ENCODE assay signal across 6 cellular contexts in genomic region chr19:5623397-5624153, GRCh38. TPM values are rescaled to one million over a fixed set of nuclear protein-coding genes. Genes with fewer than 3 reads are reported as not detected.
DNase-seq lines count a peak whose midpoint lies in the region; ATAC-seq and TF ChIP-seq lines count a peak whose summit lies in the region.

No MANE protein-coding gene starts in this region.

- H3K9me3 ChIP-seq in liver (ENCODE audit: control insufficient read depth in 4 of 4, low read length in 3 of 4) = no peaks in the 10 kb centered on the region

- ATAC-seq in HG02973 (IDR thresholded peaks at IDR 0.05; ENCODE audit: unreplicated experiment) = peak; percentile 2

- no peak for TF ChIP-seq RAD21 in liver (IDR thresholded peaks at IDR 0.05)

- H3K27me3 ChIP-seq in liver (ENCODE audit: control insufficient read depth in 4 of 4, insufficient read depth in 4 of 4, low read length in 3 of 4) = no peaks in the 10 kb centered on the region

- TF ChIP-seq CTCF in liver (IDR thresholded peaks at IDR 0.05; ENCODE audit: low read depth, low read length, missing input control) = no peak

- peak; percentile 5 for DNase-seq in activated T-helper 1 cell treated with anti-CD3 and anti-CD28 coated beads, Interleukin-2, amount 50 U/mL, for 16 hours (ENCODE audit: low read depth in 1 of 2, low spot score in 1 of 2)
- no peak for DNase-seq in NCI-H345 (lab: John Stamatoyannopoulos, UW)
- no peak for DNase-seq in NCI-H2227 (lab: John Stamatoyannopoulos, UW; ENCODE audit: unreplicated experiment)
- no peak for DNase-seq in cerebellar cortex (ENCODE audit: low spot score)

- peaks cover 2 to 34% (median 18%) of the 10 kb centered on the region in 4 donors for H3K36me3 ChIP-seq in liver (ENCODE audit: control insufficient read depth in 4 of 4, insufficient read depth in 3 of 4, low read depth in 1 of 4, low read length in 3 of 4)

- peak overlapping the region; percentile 90 to 91 for H3K9ac ChIP-seq in liver (ENCODE audit: low read depth in 1 of 2, low read length in 2 of 2)

- peak overlapping the region; percentile 75 to 93 for H3K27ac ChIP-seq in liver (ENCODE audit: low read depth in 1 of 2, low read length in 2 of 2)

- WGBS in liver = under 1% methylated on average over 55 of the region's 55 CpGs

- H3K4me3 ChIP-seq in liver (ENCODE audit: low read depth in 1 of 3, low read length in 3 of 3) = peak overlapping the region; percentile 84 to 95 (median 86)

- H3K4me1 ChIP-seq in liver (ENCODE audit: control insufficient read depth in 4 of 4, insufficient read depth in 4 of 4, low read length in 3 of 4) = peaks cover 5 to 61% (median 51%) of the 10 kb centered on the region in 4 donors

TF ChIP-seq in liver, 16 proteins besides CTCF, POLR2A, EP300 and RAD21:
- TF ChIP-seq EGR1 (IDR thresholded peaks at IDR 0.05; ENCODE audit: low read depth in 2 of 2) = no peak
- no peak for TF ChIP-seq GABPA (IDR thresholded peaks at IDR 0.05 in 1 of 2, conservative IDR thresholded peaks at IDR 0.05 in 1 of 2)
- no peak for TF ChIP-seq RXRA (IDR thresholded peaks at IDR 0.05)
- TF ChIP-seq NR2F2 (IDR thresholded peaks at IDR 0.05) = no peak
- no peak for TF ChIP-seq FOXA1 (IDR thresholded peaks at IDR 0.05)
- no peak for TF ChIP-seq HNF4A (conservative IDR thresholded peaks at IDR 0.05)
- TF ChIP-seq TAF1 (conservative IDR thresholded peaks at IDR 0.05) = no peak
- TF ChIP-seq YY1 (IDR thresholded peaks at IDR 0.05) = no peak
- TF ChIP-seq, protein P1, sequence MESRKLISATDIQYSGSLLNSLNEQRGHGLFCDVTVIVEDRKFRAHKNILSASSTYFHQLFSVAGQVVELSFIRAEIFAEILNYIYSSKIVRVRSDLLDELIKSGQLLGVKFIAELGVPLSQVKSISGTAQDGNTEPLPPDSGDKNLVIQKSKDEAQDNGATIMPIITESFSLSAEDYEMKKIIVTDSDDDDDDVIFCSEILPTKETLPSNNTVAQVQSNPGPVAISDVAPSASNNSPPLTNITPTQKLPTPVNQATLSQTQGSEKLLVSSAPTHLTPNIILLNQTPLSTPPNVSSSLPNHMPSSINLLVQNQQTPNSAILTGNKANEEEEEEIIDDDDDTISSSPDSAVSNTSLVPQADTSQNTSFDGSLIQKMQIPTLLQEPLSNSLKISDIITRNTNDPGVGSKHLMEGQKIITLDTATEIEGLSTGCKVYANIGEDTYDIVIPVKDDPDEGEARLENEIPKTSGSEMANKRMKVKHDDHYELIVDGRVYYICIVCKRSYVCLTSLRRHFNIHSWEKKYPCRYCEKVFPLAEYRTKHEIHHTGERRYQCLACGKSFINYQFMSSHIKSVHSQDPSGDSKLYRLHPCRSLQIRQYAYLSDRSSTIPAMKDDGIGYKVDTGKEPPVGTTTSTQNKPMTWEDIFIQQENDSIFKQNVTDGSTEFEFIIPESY (IDR thresholded peaks at IDR 0.05) = no peak
- TF ChIP-seq SP1 (IDR thresholded peaks at IDR 0.05) = no peak
- no peak for TF ChIP-seq MAX (IDR thresholded peaks at IDR 0.05)
- TF ChIP-seq REST (IDR thresholded peaks at IDR 0.05) = no peak
- no peak for TF ChIP-seq FOXA2 (IDR thresholded peaks at IDR 0.05)

RNA-seq across cellular contexts. Expression of gene SAFB, which starts 0.7 kb away (rescaled TPM):
- 10 to 100 TPM; 52.1 to 65.0 TPM for total RNA-seq in liver
- 10 to 100 TPM; 16.5 to 24.8 TPM for polyA plus RNA-seq in liver

RNA-seq across cellular contexts. Expression of gene SAFB2, which starts 1.0 kb away (rescaled TPM):
- 10 to 100 TPM; 25.8 to 57.8 TPM for total RNA-seq in liver
- 10 to 100 TPM; 18.7 to 31.2 TPM for polyA plus RNA-seq in liver

RNA-seq across cellular contexts. Expression of gene TINCR, which starts 55.8 kb away (rescaled TPM):
- under 1 TPM in 1 of 2 donors, not detected in 1; 0.05 TPM for total RNA-seq in liver
- under 1 TPM in 1 of 2 donors, not detected in 1; 0.08 TPM for polyA plus RNA-seq in liver

RNA-seq across cellular contexts. Expression of gene MICOS13, which starts 56.7 kb away (rescaled TPM):
- 10 to 100 TPM; 11.5 to 19.0 TPM for total RNA-seq in liver
- 10 to 100 TPM; 42.7 to 84.0 TPM for polyA plus RNA-seq in liver

RNA-seq across cellular contexts. Expression of gene HSD11B1L, which starts 57.3 kb away (rescaled TPM):
- total RNA-seq in liver = 1 to 10 TPM; 1.3 to 1.4 TPM
- polyA plus RNA-seq in liver = 1 to 10 TPM; 2.4 to 2.5 TPM

Comparison
In these comparisons a context has a peak if more than half of its experiments do, and no peak if none do; other contexts are left out.
1. DNase-seq: peak in activated T-helper 1 cell treated with anti-CD3 and anti-CD28 coated beads, Interleukin-2, amount 50 U/mL, for 16 hours (2 of 2); none in NCI-H345 (single experiment), NCI-H2227 (single experiment) and cerebellar cortex (single experiment).